ENCODE assay signal across 10 cellular contexts in genomic region chr7:130909881-130910672, GRCh38.
DNase-seq lines count a peak whose midpoint lies in the region; ATAC-seq and TF ChIP-seq lines count a peak whose summit lies in the region.
"Had no signal": no experiment of that assay in that cellular context is flagged by ENCODE, and none has a peak within 500 bp of the region (broad histone marks: within the 10 kb centered on the region; RNA-seq: fewer than 3 reads in every experiment).

No MANE protein-coding gene starts in this region.

- H3K27ac ChIP-seq in temporal lobe (ENCODE audit: low read depth, low read length): peak overlapping the region; percentile 36

- TF ChIP-seq CTCF in fibroblast of the aortic adventitia (IDR thresholded peaks at IDR 0.05; ENCODE audit: insufficient read depth, low read length): no peak

- peak overlapping the region; percentile 88 for H3K4me3 ChIP-seq in fibroblast of the aortic adventitia (ENCODE audit: low read depth, low read length)

- H3K9me3 Mint-ChIP-seq in activated naive CD4-positive, alpha-beta T cell treated with anti-CD3 and anti-CD28 coated beads for 36 hours: no peaks in the 10 kb centered on the region
- H3K9me3 Mint-ChIP-seq in activated CD8-positive, alpha-beta T cell treated with anti-CD3 and anti-CD28 coated beads, Interleukin-2, amount 10 ng/mL, durations not matched to agents 7 days and 5 days (ENCODE audit: insufficient read depth): no peaks in the 10 kb centered on the region

- H3K27ac Mint-ChIP-seq in activated naive CD4-positive, alpha-beta T cell treated with anti-CD3 and anti-CD28 coated beads for 36 hours: peak overlapping the region; percentile 97
- H3K27ac Mint-ChIP-seq in activated CD8-positive, alpha-beta T cell treated with anti-CD3 and anti-CD28 coated beads, Interleukin-2, amount 10 ng/mL, durations not matched to agents 7 days and 5 days: peak overlapping the region; percentile 70

- H3K27me3 Mint-ChIP-seq in activated naive CD4-positive, alpha-beta T cell treated with anti-CD3 and anti-CD28 coated beads for 36 hours (ENCODE audit: low read depth): no peaks in the 10 kb centered on the region
- H3K27me3 Mint-ChIP-seq in activated CD8-positive, alpha-beta T cell treated with anti-CD3 and anti-CD28 coated beads, Interleukin-2, amount 10 ng/mL, durations not matched to agents 7 days and 5 days (ENCODE audit: low read depth): no peaks in the 10 kb centered on the region

- H3K4me3 Mint-ChIP-seq in activated naive CD4-positive, alpha-beta T cell treated with anti-CD3 and anti-CD28 coated beads for 36 hours: peak overlapping the region; percentile 81
- peak overlapping the region; percentile 12 for H3K4me3 Mint-ChIP-seq in activated CD8-positive, alpha-beta T cell treated with anti-CD3 and anti-CD28 coated beads, Interleukin-2, amount 10 ng/mL, durations not matched to agents 7 days and 5 days

- no peak for ATAC-seq in activated CD8-positive, alpha-beta T cell treated with anti-CD3 and anti-CD28 coated beads, Interleukin-2, amount 10 ng/mL, durations not matched to agents 7 days and 5 days
- ATAC-seq in GM19035 (IDR thresholded peaks at IDR 0.05; ENCODE audit: unreplicated experiment) (no peak), GM21737 (IDR thresholded peaks at IDR 0.05; ENCODE audit: unreplicated experiment) (no peak)

- DNase-seq in activated naive CD4-positive, alpha-beta T cell treated with anti-CD3 and anti-CD28 coated beads for 36 hours: no peak
- no peak for DNase-seq in activated naive CD4-positive, alpha-beta T cell (lab: John Stamatoyannopoulos, UW)
- DNase-seq in activated CD8-positive, alpha-beta T cell treated with anti-CD3 and anti-CD28 coated beads, Interleukin-2, amount 10 ng/mL, durations not matched to agents 7 days and 5 days: no peak
- DNase-seq in fibroblast of the aortic adventitia (ENCODE audit: low read depth): peak; percentile 75
- DNase-seq in Ammon's horn (ENCODE audit: low spot score): no peak
- DNase-seq: DMS79, MM.1S had no signal

- CTCF ChIA-PET in activated naive CD4-positive, alpha-beta T cell treated with anti-CD3 and anti-CD28 coated beads for 36 hours (lab: Charles Lee): interaction anchor here (2.3 kb wide), 1 partner anchor 13 kb away, joined by 16 read pairs; no protein-coding TSS in a partner anchor
- CTCF ChIA-PET in activated CD8-positive, alpha-beta T cell treated with anti-CD3 and anti-CD28 coated beads, Interleukin-2, amount 10 ng/mL, durations not matched to agents 7 days and 5 days (lab: Charles Lee): interaction anchor here (0.9 to 5.6 kb wide), 6 partner anchors 12 to 156 kb away, joined by 3 to 54 read pairs (median 8); no protein-coding TSS in a partner anchor

- POLR2A ChIA-PET in activated CD8-positive, alpha-beta T cell treated with anti-CD3 and anti-CD28 coated beads, Interleukin-2, amount 10 ng/mL, durations not matched to agents 7 days and 5 days (lab: Charles Lee): interaction anchor here (1.0 to 5.8 kb wide), 2 partner anchors 13 to 49 kb away, joined by 3 to 105 read pairs; no protein-coding TSS in a partner anchor

- peaks cover 89% of the 10 kb centered on the region for H3K4me1 Mint-ChIP-seq in activated naive CD4-positive, alpha-beta T cell treated with anti-CD3 and anti-CD28 coated beads for 36 hours (ENCODE audit: low read depth)
- peaks cover 76% of the 10 kb centered on the region for H3K4me1 Mint-ChIP-seq in activated CD8-positive, alpha-beta T cell treated with anti-CD3 and anti-CD28 coated beads, Interleukin-2, amount 10 ng/mL, durations not matched to agents 7 days and 5 days (ENCODE audit: low read depth)

- peaks cover 55% of the 10 kb centered on the region for H3K36me3 Mint-ChIP-seq in activated naive CD4-positive, alpha-beta T cell treated with anti-CD3 and anti-CD28 coated beads for 36 hours (ENCODE audit: low read depth)
- peaks cover 66% of the 10 kb centered on the region for H3K36me3 Mint-ChIP-seq in activated CD8-positive, alpha-beta T cell treated with anti-CD3 and anti-CD28 coated beads, Interleukin-2, amount 10 ng/mL, durations not matched to agents 7 days and 5 days (ENCODE audit: low read depth)

- intact Hi-C loops in activated naive CD4-positive, alpha-beta T cell treated with anti-CD3 and anti-CD28 coated beads for 36 hours (cut with micrococcal nuclease): loop anchor here (1.0 to 5.0 kb wide), 2 partner anchors 13 to 958 kb away; partner anchors contain the start of gene UBE2H
